In genomic region chr10:114404171-114405010, GRCh38 we compare ENCODE assay signal across 8 cellular contexts. TPM values are rescaled to one million over a fixed set of nuclear protein-coding genes. Genes with fewer than 3 reads are reported as not detected.
DNase-seq lines count a peak whose midpoint lies in the region; ATAC-seq, FAIRE-seq and TF ChIP-seq lines count a peak whose summit lies in the region.

AFAP1L2 (minus strand) TSS chr10:114404502; CDS start chr10:114404455, 47 bp downstream.

- no peaks in the 10 kb centered on the region for H3K9me3 Mint-ChIP-seq in activated T-cell treated with anti-CD3 and anti-CD28 coated beads, Interleukin-2, amount 50 U/mL, for 24 hours
- H3K9me3 Mint-ChIP-seq in astrocyte (ENCODE audit: unreplicated experiment) = no peaks in the 10 kb centered on the region
- no peaks in the 10 kb centered on the region for H3K9me3 Mint-ChIP-seq in stimulated activated effector memory CD8-positive, alpha-beta T cell treated with anti-CD3 and anti-CD28 coated beads, Interleukin-12 subunit alpha, Interleukin-12 subunit beta, amount 100 ng/mL, for 72 hours

- H3K27ac ChIP-seq in astrocyte (ENCODE audit: low read depth, low read length) = peak within 1 kb of the TSS; percentile 19

- H3K27ac Mint-ChIP-seq in activated T-cell treated with anti-CD3 and anti-CD28 coated beads, Interleukin-2, amount 50 U/mL, for 24 hours = no peak within 1 kb of the TSS
- H3K27ac Mint-ChIP-seq in astrocyte (ENCODE audit: unreplicated experiment) = peak within 1 kb of the TSS; percentile 88
- H3K27ac Mint-ChIP-seq in stimulated activated effector memory CD8-positive, alpha-beta T cell treated with anti-CD3 and anti-CD28 coated beads, Interleukin-12 subunit alpha, Interleukin-12 subunit beta, amount 100 ng/mL, for 72 hours = no peak within 1 kb of the TSS

- H3K4me3 Mint-ChIP-seq in activated T-cell treated with anti-CD3 and anti-CD28 coated beads, Interleukin-2, amount 50 U/mL, for 24 hours = peak within 1 kb of the TSS; percentile 60
- H3K4me3 Mint-ChIP-seq in astrocyte (ENCODE audit: unreplicated experiment) = peak within 1 kb of the TSS; percentile 95
- peak within 1 kb of the TSS; percentile 49 for H3K4me3 Mint-ChIP-seq in stimulated activated effector memory CD8-positive, alpha-beta T cell treated with anti-CD3 and anti-CD28 coated beads, Interleukin-12 subunit alpha, Interleukin-12 subunit beta, amount 100 ng/mL, for 72 hours

- TF ChIP-seq CTCF in astrocyte (IDR thresholded peaks at IDR 0.05; ENCODE audit: insufficient read depth, low read depth, low read length) = no peak

- H3K27me3 Mint-ChIP-seq in activated T-cell treated with anti-CD3 and anti-CD28 coated beads, Interleukin-2, amount 50 U/mL, for 24 hours = peaks cover 75% of the 10 kb centered on the region
- H3K27me3 Mint-ChIP-seq in astrocyte (ENCODE audit: low read depth, unreplicated experiment) = peaks cover 12% of the 10 kb centered on the region

- H3K9me3 ChIP-seq in astrocyte (ENCODE audit: insufficient read depth, low read depth, low read length) = no peaks in the 10 kb centered on the region

- ATAC-seq in stimulated activated effector memory CD8-positive, alpha-beta T cell treated with anti-CD3 and anti-CD28 coated beads, Interleukin-12 subunit alpha, Interleukin-12 subunit beta, amount 100 ng/mL, for 72 hours = peak; percentile 54

- H3K27me3 ChIP-seq in astrocyte (ENCODE audit: insufficient read depth, low read length) = peaks cover 6% of the 10 kb centered on the region

- peak within 1 kb of the TSS; percentile 75 for H3K9ac ChIP-seq in astrocyte (ENCODE audit: low read length)

- no peaks in the 10 kb centered on the region for H3K36me3 ChIP-seq in astrocyte (ENCODE audit: insufficient read depth, low read length)

- no peaks in the 10 kb centered on the region for H3K79me2 ChIP-seq in astrocyte (ENCODE audit: insufficient read depth, low read length)

- no peaks in the 10 kb centered on the region for H4K20me1 ChIP-seq in astrocyte (ENCODE audit: insufficient read depth, low read length)

- no peak for FAIRE-seq in astrocyte (lab: Jason Lieb, UNC)

- peaks cover 14% of the 10 kb centered on the region for H3K4me1 Mint-ChIP-seq in activated T-cell treated with anti-CD3 and anti-CD28 coated beads, Interleukin-2, amount 50 U/mL, for 24 hours (ENCODE audit: low read depth)
- H3K4me1 Mint-ChIP-seq in astrocyte (ENCODE audit: low read depth, unreplicated experiment) = peaks cover 43% of the 10 kb centered on the region
- H3K4me1 Mint-ChIP-seq in stimulated activated effector memory CD8-positive, alpha-beta T cell treated with anti-CD3 and anti-CD28 coated beads, Interleukin-12 subunit alpha, Interleukin-12 subunit beta, amount 100 ng/mL, for 72 hours = peaks cover 25% of the 10 kb centered on the region

- H3K36me3 Mint-ChIP-seq in activated T-cell treated with anti-CD3 and anti-CD28 coated beads, Interleukin-2, amount 50 U/mL, for 24 hours (ENCODE audit: low read depth) = no peaks in the 10 kb centered on the region
- H3K36me3 Mint-ChIP-seq in astrocyte (ENCODE audit: low read depth, unreplicated experiment) = no peaks in the 10 kb centered on the region
- no peaks in the 10 kb centered on the region for H3K36me3 Mint-ChIP-seq in stimulated activated effector memory CD8-positive, alpha-beta T cell treated with anti-CD3 and anti-CD28 coated beads, Interleukin-12 subunit alpha, Interleukin-12 subunit beta, amount 100 ng/mL, for 72 hours

- peak within 1 kb of the TSS; percentile 65 for H2AFZ ChIP-seq in astrocyte (ENCODE audit: low read depth, low read length)

- peak within 1 kb of the TSS; percentile 49 for H3K4me3 ChIP-seq in astrocyte (ENCODE audit: insufficient read depth, low read depth, low read length)

- DNase-seq in activated T-cell treated with anti-CD3 and anti-CD28 coated beads, Interleukin-2, amount 50 U/mL, for 24 hours = no peak
- DNase-seq in activated T-cell treated with anti-CD3 and anti-CD28 coated beads for 4 hours = no peak
- no peak for DNase-seq in astrocyte (ENCODE audit: low read depth)
- DNase-seq in islet precursor cell = peak; percentile 75
- no peak for DNase-seq in stimulated activated effector memory CD8-positive, alpha-beta T cell treated with anti-CD3 and anti-CD28 coated beads, Interleukin-12 subunit alpha, Interleukin-12 subunit beta, amount 100 ng/mL, for 72 hours (ENCODE audit: low spot score in 2 of 2)
- DNase-seq in GDM1 (lab: John Stamatoyannopoulos, UW) = no peak
- DNase-seq in NCI-H510A (lab: John Stamatoyannopoulos, UW) = no peak
- no peak for DNase-seq in NCI-H82 treated with DMSO at 0.1 percent for 48 hours (lab: John Stamatoyannopoulos, UW; ENCODE audit: unreplicated experiment)

- peaks cover 27% of the 10 kb centered on the region for H3K4me1 ChIP-seq in astrocyte (ENCODE audit: insufficient read depth, low read length)

- H3K4me2 ChIP-seq in astrocyte (ENCODE audit: low read length) = peak within 1 kb of the TSS; percentile 90

RNA-seq across cellular contexts. Expression of gene AFAP1L2, which starts in this region (rescaled TPM):
- total RNA-seq in astrocyte = 26.6 and 28.1 TPM in 2 replicates
